Comparison of ENCODE assay signal across 25 cellular contexts in genomic region chr2:10109311-10109710, GRCh38.
"Had no signal": no experiment of that assay in that cellular context is flagged by ENCODE, and none has a peak within 500 bp of the region (broad histone marks: within the 10 kb centered on the region; RNA-seq: fewer than 3 reads in every experiment).

No MANE protein-coding gene starts in this region.

- H3K9me3 Mint-ChIP-seq: activated naive CD8-positive, alpha-beta T cell treated with anti-CD3 and anti-CD28 coated beads, Interleukin-2, amount 10 ng/mL, durations not matched to agents 7 days and 5 days; activated T-helper 2 cell treated with anti-CD3 and anti-CD28 coated beads, Interferon-gamma antibody, Interleukin-2, Interleukin-4, amounts not matched to agents 10 μg/mL and 5 μg/mL and 100 μg/mL, durations not matched to agents 14 hours and 24 hours and 36 hours; dendritic cell treated with granulocyte-macrophage colony-stimulating factor and Interleukin-4, amounts not matched to agents 40 ng/mL and 50 ng/mL, for 4 days had no signal

- H3K4me1 Mint-ChIP-seq: WTC11 had no signal

- H3K4me3 ChIP-seq: cardiac muscle cell, gastroesophageal sphincter, left ventricle myocardium inferior, right lobe of liver, skin epidermis, thyroid gland had no signal

- H3K27ac ChIP-seq: cardiac muscle cell, gastroesophageal sphincter, left ventricle myocardium inferior, right lobe of liver, skin epidermis, thyroid gland had no signal

- ATAC-seq: activated T-cell treated with anti-CD3 and anti-CD28 coated beads, Interleukin-2, amount 50 U/mL, for 4 hours; gastroesophageal sphincter; natural killer cell treated with Interleukin-12 subunit alpha and Interleukin-12 subunit beta and Interleukin-15 and Interleukin-18, amount 100 ng/mL, for 72 hours; right lobe of liver; WTC11 had no signal

- H3K4me3 Mint-ChIP-seq: activated naive CD8-positive, alpha-beta T cell treated with anti-CD3 and anti-CD28 coated beads, Interleukin-2, amount 10 ng/mL, durations not matched to agents 7 days and 5 days; activated T-cell treated with anti-CD3 and anti-CD28 coated beads, Interleukin-2, amount 50 U/mL, for 4 hours; dendritic cell treated with granulocyte-macrophage colony-stimulating factor and Interleukin-4, amounts not matched to agents 40 ng/mL and 50 ng/mL, for 4 days; natural killer cell treated with Interleukin-12 subunit alpha and Interleukin-12 subunit beta and Interleukin-15 and Interleukin-18, amount 100 ng/mL, for 72 hours; stimulated activated naive CD8-positive, alpha-beta T cell treated with anti-CD3 and anti-CD28 coated beads, Interleukin-15, Interleukin-2, amounts not matched to agents 100 ng/mL and 50 ng/mL, for 24 hours; T-helper 1 cell treated with Interleukin-12 subunit alpha and Interleukin-12 subunit beta and Interleukin-4 antibody, amounts not matched to agents 30 μg/mL and 1 μg/mL, for 36 hours; WTC11 had no signal

- H3K4me1 ChIP-seq: gastroesophageal sphincter, left ventricle myocardium inferior, thyroid gland had no signal

- H3K9me3 ChIP-seq: gastroesophageal sphincter, right lobe of liver, thyroid gland had no signal

- H3K27me3 Mint-ChIP-seq: dendritic cell treated with granulocyte-macrophage colony-stimulating factor and Interleukin-4, amounts not matched to agents 40 ng/mL and 50 ng/mL, for 4 days; natural killer cell treated with Interleukin-12 subunit alpha and Interleukin-12 subunit beta and Interleukin-15 and Interleukin-18, amount 100 ng/mL, for 72 hours; stimulated activated naive CD8-positive, alpha-beta T cell treated with anti-CD3 and anti-CD28 coated beads, Interleukin-15, Interleukin-2, amounts not matched to agents 100 ng/mL and 50 ng/mL, for 24 hours had no signal

- H3K27ac Mint-ChIP-seq: activated naive CD8-positive, alpha-beta T cell treated with anti-CD3 and anti-CD28 coated beads, Interleukin-2, amount 10 ng/mL, durations not matched to agents 7 days and 5 days; activated T-helper 2 cell treated with anti-CD3 and anti-CD28 coated beads, Interferon-gamma antibody, Interleukin-2, Interleukin-4, amounts not matched to agents 10 μg/mL and 5 μg/mL and 100 μg/mL, durations not matched to agents 14 hours and 24 hours and 36 hours; dendritic cell treated with granulocyte-macrophage colony-stimulating factor and Interleukin-4, amounts not matched to agents 40 ng/mL and 50 ng/mL, for 4 days; natural killer cell treated with Interleukin-12 subunit alpha and Interleukin-12 subunit beta and Interleukin-15 and Interleukin-18, amount 100 ng/mL, for 72 hours; stimulated activated naive CD8-positive, alpha-beta T cell treated with anti-CD3 and anti-CD28 coated beads, Interleukin-15, Interleukin-2, amounts not matched to agents 100 ng/mL and 50 ng/mL, for 24 hours; T-helper 1 cell treated with Interleukin-12 subunit alpha and Interleukin-12 subunit beta and Interleukin-4 antibody, amounts not matched to agents 30 μg/mL and 1 μg/mL, for 36 hours; WTC11 had no signal

- H3K27me3 ChIP-seq: cardiac muscle cell, gastroesophageal sphincter, right lobe of liver, thyroid gland had no signal

- DNase-seq: activated CD4-positive, alpha-beta T cell treated with anti-CD3 and anti-CD28 coated beads, Interleukin-2, amount 50 U/mL, for 4 hours; activated CD8-positive, alpha-beta memory T cell treated with anti-CD3 and anti-CD28 coated beads for 24 hours; activated CD8-positive, alpha-beta memory T cell treated with anti-CD3 and anti-CD28 coated beads, Interleukin-2, amount 50 U/mL, for 4 hours; activated naive CD4-positive, alpha-beta T cell treated with Interleukin-2 at 50 U/mL for 16 hours; activated naive CD8-positive, alpha-beta T cell treated with anti-CD3 and anti-CD28 coated beads, Interleukin-2, amount 10 ng/mL, durations not matched to agents 7 days and 5 days; activated T-cell treated with anti-CD3 and anti-CD28 coated beads, Interleukin-2, amount 50 U/mL, for 4 hours; effector CD8-positive, alpha-beta T cell; head of caudate nucleus; hypothalamus; left ventricle myocardium inferior; mammary epithelial cell; right lobe of liver; stimulated activated CD4-positive, alpha-beta T cell treated with anti-CD3 and anti-CD28 coated beads, Interleukin-1b, Interleukin-23, amount 100 ng/mL, for 48 hours; substantia nigra; T1000; thyroid gland had no signal

- H3K36me3 ChIP-seq: cardiac muscle cell, gastroesophageal sphincter, left ventricle myocardium inferior, right lobe of liver, thyroid gland had no signal
